9 cellular contexts compared by ENCODE assay signal in genomic region chr20:25470045-25470444, GRCh38.
DNase-seq lines count a peak whose midpoint lies in the region; ATAC-seq, FAIRE-seq and TF ChIP-seq lines count a peak whose summit lies in the region.
"Had no signal": no experiment of that assay in that cellular context is flagged by ENCODE, and none has a peak within 500 bp of the region (broad histone marks: within the 10 kb centered on the region; RNA-seq: fewer than 3 reads in every experiment).

No MANE protein-coding gene starts in this region.

- H3K4me3 ChIP-seq in OCI-LY1 (ENCODE audit: low read depth, low read length, poor library complexity, severe bottlenecking) (no peak overlapping the region), astrocyte (ENCODE audit: insufficient read depth, low read depth, low read length) (no peak overlapping the region)

- H3K79me2 ChIP-seq in OCI-LY1 (ENCODE audit: insufficient read depth, low read length) = no peaks in the 10 kb centered on the region
- H3K79me2 ChIP-seq in astrocyte (ENCODE audit: insufficient read depth, low read length) = no peaks in the 10 kb centered on the region

- TF ChIP-seq CTCF in OCI-LY1 (IDR thresholded peaks at IDR 0.05; ENCODE audit: low read length) (peak; percentile 64), astrocyte (IDR thresholded peaks at IDR 0.05; ENCODE audit: insufficient read depth, low read depth, low read length) (no peak), nephron (IDR thresholded peaks at IDR 0.05; ENCODE audit: unreplicated experiment in 3 of 3) (peak; percentile 34 to 50 (median 39))

- H3K27ac ChIP-seq in OCI-LY1 (ENCODE audit: low read depth, low read length, poor library complexity, severe bottlenecking) = no peak overlapping the region
- H3K27ac ChIP-seq in astrocyte (ENCODE audit: low read depth, low read length) = no peak overlapping the region

- no peaks in the 10 kb centered on the region for H3F3A ChIP-seq in OCI-LY1 (ENCODE audit: insufficient read depth, low read length)

- H3K9me3 ChIP-seq in OCI-LY1 (ENCODE audit: low read length) = no peaks in the 10 kb centered on the region
- H3K9me3 ChIP-seq in astrocyte (ENCODE audit: insufficient read depth, low read depth, low read length) = no peaks in the 10 kb centered on the region

- no peak for TF ChIP-seq POLR2A in H54 (IDR thresholded peaks at IDR 0.05; ENCODE audit: low read depth, low read length)

- H3K4me2 ChIP-seq in OCI-LY1 (ENCODE audit: low read length) (no peak overlapping the region), astrocyte (ENCODE audit: low read length) (no peak overlapping the region)

- H3K4me3 Mint-ChIP-seq in astrocyte (ENCODE audit: unreplicated experiment) (no peak overlapping the region), nephron (no peak overlapping the region)
- H3K4me3 Mint-ChIP-seq: activated naive CD4-positive, alpha-beta T cell treated with anti-CD3 and anti-CD28 coated beads, Interleukin-2, amount 50 U/mL, for 24 hours had no signal

- no peaks in the 10 kb centered on the region for H3K27me3 Mint-ChIP-seq in astrocyte (ENCODE audit: low read depth, unreplicated experiment)
- H3K27me3 Mint-ChIP-seq in nephron (ENCODE audit: low read depth) = no peaks in the 10 kb centered on the region
- H3K27me3 Mint-ChIP-seq: activated naive CD4-positive, alpha-beta T cell treated with anti-CD3 and anti-CD28 coated beads, Interleukin-2, amount 50 U/mL, for 24 hours had no signal

- H3K27me3 ChIP-seq in OCI-LY1 (ENCODE audit: insufficient read depth, low read length) = no peaks in the 10 kb centered on the region
- H3K27me3 ChIP-seq in astrocyte (ENCODE audit: insufficient read depth, low read length) = no peaks in the 10 kb centered on the region

- no peak for FAIRE-seq in astrocyte (lab: Jason Lieb, UNC)
- FAIRE-seq in H54 (lab: Jason Lieb, UNC) = no peak

- H3K27ac Mint-ChIP-seq in astrocyte (ENCODE audit: unreplicated experiment) = no peak overlapping the region
- H3K27ac Mint-ChIP-seq in nephron = peak overlapping the region in 1 of 3 experiments; percentile 34
- H3K27ac Mint-ChIP-seq: activated naive CD4-positive, alpha-beta T cell treated with anti-CD3 and anti-CD28 coated beads, Interleukin-2, amount 50 U/mL, for 24 hours had no signal

- H2AFZ ChIP-seq in OCI-LY1 (ENCODE audit: low read length) = no peak overlapping the region
- H2AFZ ChIP-seq in astrocyte (ENCODE audit: low read depth, low read length) = no peak overlapping the region

- no peaks in the 10 kb centered on the region for H3K36me3 ChIP-seq in OCI-LY1 (ENCODE audit: insufficient read depth, low read length)
- no peaks in the 10 kb centered on the region for H3K36me3 ChIP-seq in astrocyte (ENCODE audit: insufficient read depth, low read length)

- H3K9me3 Mint-ChIP-seq in astrocyte (ENCODE audit: unreplicated experiment) (no peaks in the 10 kb centered on the region), nephron (no peaks in the 10 kb centered on the region)
- H3K9me3 Mint-ChIP-seq: activated naive CD4-positive, alpha-beta T cell treated with anti-CD3 and anti-CD28 coated beads, Interleukin-2, amount 50 U/mL, for 24 hours had no signal

- H3K4me1 ChIP-seq in OCI-LY1 (ENCODE audit: insufficient read depth, low read length, severe bottlenecking) (no peaks in the 10 kb centered on the region), astrocyte (ENCODE audit: insufficient read depth, low read length) (no peaks in the 10 kb centered on the region)

- H4K20me1 ChIP-seq in OCI-LY1 (ENCODE audit: insufficient read depth, low read length) (no peaks in the 10 kb centered on the region), astrocyte (ENCODE audit: insufficient read depth, low read length) (peaks cover 6% of the 10 kb centered on the region)

- H3K4me1 Mint-ChIP-seq in astrocyte (ENCODE audit: low read depth, unreplicated experiment) (peaks cover 19% of the 10 kb centered on the region), nephron (no peaks in the 10 kb centered on the region)

- H3K36me3 Mint-ChIP-seq in astrocyte (ENCODE audit: low read depth, unreplicated experiment) = peaks cover 24% of the 10 kb centered on the region
- peaks cover 69% of the 10 kb centered on the region for H3K36me3 Mint-ChIP-seq in nephron (ENCODE audit: low read depth)
- H3K36me3 Mint-ChIP-seq: activated naive CD4-positive, alpha-beta T cell treated with anti-CD3 and anti-CD28 coated beads, Interleukin-2, amount 50 U/mL, for 24 hours had no signal

- ATAC-seq in HG02678 (IDR thresholded peaks at IDR 0.05; ENCODE audit: unreplicated experiment) = peak; percentile 64

- peak; percentile 56 for DNase-seq in DMS53 (lab: John Stamatoyannopoulos, UW)
- no peak for DNase-seq in DMS53 treated with DMSO at 0.1 percent for 48 hours (lab: John Stamatoyannopoulos, UW; ENCODE audit: unreplicated experiment)
- peak; percentile 2 for DNase-seq in astrocyte (ENCODE audit: low read depth)
- no peak for DNase-seq in NCI-H2029 (lab: John Stamatoyannopoulos, UW)
- DNase-seq in H54 (ENCODE audit: insufficient read length, low spot score) = no peak

- H3K9ac ChIP-seq in OCI-LY1 (ENCODE audit: low read length) (no peak overlapping the region), astrocyte (ENCODE audit: low read length) (no peak overlapping the region)

- no peaks in the 10 kb centered on the region for H3K9me2 ChIP-seq in OCI-LY1 (ENCODE audit: low read depth, low read length)

Comparison
In these comparisons a context has a peak if more than half of its experiments do, and no peak if none do; other contexts are left out.
1. DNase-seq: peak in DMS53 (single experiment) and astrocyte (single experiment); none in DMS53 treated with DMSO at 0.1 percent for 48 hours (single experiment), NCI-H2029 (single experiment) and H54 (single experiment).